ENCODE assay signal across 28 cellular contexts in the genomic region with DNA sequence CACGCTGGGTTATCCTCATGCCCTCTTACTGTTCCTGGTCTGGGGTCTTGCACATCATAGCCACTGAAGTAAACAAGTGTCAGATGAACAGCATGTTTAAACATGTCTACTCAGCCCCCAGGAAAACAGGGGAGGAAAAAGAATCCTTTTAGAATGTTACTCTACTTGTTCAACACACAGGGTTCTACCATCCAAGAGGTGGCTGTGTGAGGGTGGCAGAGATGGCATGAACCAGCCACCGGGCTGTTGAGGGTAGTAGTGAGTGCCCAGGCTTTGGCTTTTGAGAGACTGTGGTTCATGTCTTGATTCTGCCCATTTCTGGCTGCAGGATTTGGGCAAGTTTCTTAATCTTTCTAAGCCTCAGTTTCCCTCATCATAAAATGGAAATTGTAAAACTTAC. TPM values are rescaled to one million over a fixed set of nuclear protein-coding genes. Genes with fewer than 3 reads are reported as not detected.
DNase-seq lines count a peak whose midpoint lies in the region; ATAC-seq, FAIRE-seq and TF ChIP-seq lines count a peak whose summit lies in the region.
"Had no signal": no experiment of that assay in that cellular context is flagged by ENCODE, and none has a peak within 500 bp of the region (broad histone marks: within the 10 kb centered on the region; RNA-seq: fewer than 3 reads in every experiment).

No MANE protein-coding gene starts in this region.

- no peak overlapping the region for H3K23ac ChIP-seq in H1 (ENCODE audit: insufficient read length)

- H3K36me3 Mint-ChIP-seq in activated T-cell treated with anti-CD3 and anti-CD28 coated beads, Interleukin-2, amount 50 U/mL, for 24 hours (ENCODE audit: low read depth), result no peaks in the 10 kb centered on the region
- H3K36me3 Mint-ChIP-seq in stimulated activated effector memory CD8-positive, alpha-beta T cell treated with anti-CD3 and anti-CD28 coated beads, Interleukin-12 subunit alpha, Interleukin-12 subunit beta, amount 100 ng/mL, for 72 hours, result no peaks in the 10 kb centered on the region
- H3K36me3 Mint-ChIP-seq in Calu3 (ENCODE audit: insufficient read depth, unreplicated experiment), result no peaks in the 10 kb centered on the region
- H3K36me3 Mint-ChIP-seq: CD4-positive, CD25-positive, alpha-beta regulatory T cell; CD8-positive, alpha-beta T cell had no signal

- H3K27me3 ChIP-seq in H1 (replicated peaks in 1 of 4; ENCODE audit: control insufficient read depth in 3 of 4, extremely low read depth in 1 of 4, insufficient read depth in 3 of 4, low read length in 3 of 4), result no peaks in the 10 kb centered on the region
- H3K27me3 ChIP-seq: BLaER1 had no signal

- no peak for DNase-seq in activated T-cell treated with anti-CD3 and anti-CD28 coated beads, Interleukin-2, amount 50 U/mL, for 24 hours
- DNase-seq in activated T-cell treated with anti-CD3 and anti-CD28 coated beads for 4 hours (no peak), left ventricle myocardium superior (no peak), left cardiac atrium (no peak), H1 (ENCODE audit: low read depth in 1 of 2, low spot score in 2 of 2) (no peak), Calu3 (no peak)
- DNase-seq in stimulated activated effector memory CD8-positive, alpha-beta T cell treated with anti-CD3 and anti-CD28 coated beads, Interleukin-12 subunit alpha, Interleukin-12 subunit beta, amount 100 ng/mL, for 72 hours (ENCODE audit: low spot score in 2 of 2), result no peak
- DNase-seq: Caco-2, DMS 273 treated with DMSO at 0.1 percent for 48 hours, DMS79, EL, GDM1, HFFc6 had no signal

- H3K14ac ChIP-seq in H1 (ENCODE audit: insufficient read length), result no peak overlapping the region

- H3K36me3 ChIP-seq in H1 (ENCODE audit: control insufficient read depth in 2 of 4, insufficient read depth in 4 of 4, low read length in 3 of 4), result no peaks in the 10 kb centered on the region
- H3K36me3 ChIP-seq: BLaER1, HAP-1 had no signal

- WGBS in H1 (ENCODE audit: extremely low coverage in 1 of 2, insufficient coverage in 1 of 2, insufficient read length in 1 of 2, insufficient replicate concordance in 2 of 2, low coverage in 1 of 2, low lambda C conversion rate in 2 of 2, missing lambda C conversion rate in 1 of 2), 2 experiments, result 85% methylated on average over 2 of the region's 2 CpGs; no CpG with 5 or more reads in 1 of the 2 experiments

- no peak overlapping the region for H4K91ac ChIP-seq in H1 (replicated peaks; ENCODE audit: insufficient read length, low read length)

- H3K9me3 ChIP-seq in H1 (ENCODE audit: insufficient read depth in 2 of 2, low read depth in 1 of 2, low read length in 1 of 2), result no peaks in the 10 kb centered on the region
- H3K9me3 ChIP-seq: BLaER1, Caco-2, HAP-1 had no signal

- CTCF ChIA-PET in H1 (lab: Charles Lee; ENCODE audit: partially characterized antibody), result no interaction called here
- CTCF ChIA-PET in Calu3 (lab: Charles Lee), result no interaction called here

- H3K4me1 ChIP-seq in H1 (replicated peaks in 1 of 4; ENCODE audit: control insufficient read depth in 3 of 4, insufficient read depth in 4 of 4, low read length in 3 of 4), result peaks cover 0 to 10% (median 0%) of the 10 kb centered on the region in 4 experiments; a peak in 2 of 7 replicates
- H3K4me1 ChIP-seq: Caco-2, HAP-1 had no signal

- no peak for FAIRE-seq in H1 (lab: Jason Lieb, UNC)
- FAIRE-seq: A204.1, D721Med, GM12891, GM18507, GM19239, H54 had no signal

- no peak overlapping the region; a peak in 1 of 7 replicates for H3K9ac ChIP-seq in H1 (replicated peaks in 1 of 4; ENCODE audit: extremely low read depth in 1 of 4, low read depth in 3 of 4, low read length in 3 of 4)
- H3K9ac ChIP-seq: BLaER1 had no signal

- no peaks in the 10 kb centered on the region for H3K23me2 ChIP-seq in H1 (ENCODE audit: low read depth, low read length)

- no peaks in the 10 kb centered on the region for H3K27me3 Mint-ChIP-seq in activated T-cell treated with anti-CD3 and anti-CD28 coated beads, Interleukin-2, amount 50 U/mL, for 24 hours
- H3K27me3 Mint-ChIP-seq in Calu3 (ENCODE audit: unreplicated experiment), result peaks cover 70% of the 10 kb centered on the region

- no peak overlapping the region for H3K56ac ChIP-seq in H1 (replicated peaks; ENCODE audit: insufficient read length, low read depth, low read length)

- TF ChIP-seq CTCF in H1 (IDR thresholded peaks at IDR 0.05; ENCODE audit: control extremely low read depth in 1 of 3, insufficient read depth in 1 of 3, low read depth in 1 of 3, low read length in 3 of 3), result no peak
- no peak for TF ChIP-seq CTCF in Calu3 (IDR thresholded peaks at IDR 0.05; ENCODE audit: unreplicated experiment)

- no peak overlapping the region for H2BK5ac ChIP-seq in H1 (ENCODE audit: low read depth, low read length)

- H3K4me1 Mint-ChIP-seq in activated T-cell treated with anti-CD3 and anti-CD28 coated beads, Interleukin-2, amount 50 U/mL, for 24 hours (ENCODE audit: low read depth), result peaks cover 29% of the 10 kb centered on the region
- H3K4me1 Mint-ChIP-seq in stimulated activated effector memory CD8-positive, alpha-beta T cell treated with anti-CD3 and anti-CD28 coated beads, Interleukin-12 subunit alpha, Interleukin-12 subunit beta, amount 100 ng/mL, for 72 hours, result peaks cover 29% of the 10 kb centered on the region
- no peaks in the 10 kb centered on the region for H3K4me1 Mint-ChIP-seq in Calu3 (ENCODE audit: low read depth, unreplicated experiment)

- no peak overlapping the region for H3K4me3 Mint-ChIP-seq in activated T-cell treated with anti-CD3 and anti-CD28 coated beads, Interleukin-2, amount 50 U/mL, for 24 hours
- H3K4me3 Mint-ChIP-seq in stimulated activated effector memory CD8-positive, alpha-beta T cell treated with anti-CD3 and anti-CD28 coated beads, Interleukin-12 subunit alpha, Interleukin-12 subunit beta, amount 100 ng/mL, for 72 hours, result peak overlapping the region; percentile 45
- no peak overlapping the region for H3K4me3 Mint-ChIP-seq in Calu3 (ENCODE audit: low read depth, unreplicated experiment)
- H3K4me3 Mint-ChIP-seq: B cell, GM23338, HFFc6 had no signal

- no peak overlapping the region for H4K8ac ChIP-seq in H1 (ENCODE audit: extremely low read depth, insufficient read depth, low read length)

- no peak overlapping the region for H2BK15ac ChIP-seq in H1 (ENCODE audit: low read length)

- TF ChIP-seq POLR2A in H1 (IDR thresholded peaks at IDR 0.05; ENCODE audit: control extremely low read depth in 1 of 2, low read depth in 2 of 2, low read length in 2 of 2), result no peak

- no TSS peak for BruUV-seq in Calu3 (replicated peaks; lab: Mats Ljungman, UMichigan)

- no peaks in the 10 kb centered on the region for H3K79me2 ChIP-seq in H1 (ENCODE audit: control insufficient read depth in 1 of 2, insufficient read depth in 2 of 2, low read length in 2 of 2)

- no peak for TF ChIP-seq RAD21 in H1 (IDR thresholded peaks at IDR 0.05 in 1 of 2, conservative IDR thresholded peaks at IDR 0.05 in 1 of 2; ENCODE audit: low read depth in 2 of 2, low read length in 2 of 2)

- 0 out of 2 replicates have a peak overlapping the region, but pooled peaks have one; percentile 29 for H2BK12ac ChIP-seq in H1 (ENCODE audit: low read depth, low read length)

- no peak for TF ChIP-seq EP300 in H1 (IDR thresholded peaks at IDR 0.05; ENCODE audit: borderline replicate concordance in 1 of 2, low read depth in 2 of 2, low read length in 2 of 2)

- H2BK20ac ChIP-seq in H1 (ENCODE audit: low read length), result no peak overlapping the region

- no peaks in the 10 kb centered on the region for H3K79me1 ChIP-seq in H1 (ENCODE audit: low read depth, low read length)

- no peak overlapping the region for H3K18ac ChIP-seq in H1 (ENCODE audit: extremely low read depth, low read length)

- peak; percentile 27 for ATAC-seq in left ventricle myocardium superior
- no peak for ATAC-seq in left cardiac atrium
- no peak for ATAC-seq in stimulated activated effector memory CD8-positive, alpha-beta T cell treated with anti-CD3 and anti-CD28 coated beads, Interleukin-12 subunit alpha, Interleukin-12 subunit beta, amount 100 ng/mL, for 72 hours
- ATAC-seq in GM18867 (IDR thresholded peaks at IDR 0.05; ENCODE audit: unreplicated experiment), result no peak

- H3K4ac ChIP-seq in H1 (replicated peaks; ENCODE audit: insufficient read length, low read depth, low read length), result no peak overlapping the region

- no peak overlapping the region for H3K27ac ChIP-seq in H1 (ENCODE audit: low read depth, low read length)
- H3K27ac ChIP-seq: 22Rv1, BLaER1, C4-2B had no signal

- intact Hi-C loops in left ventricle myocardium superior (cut with micrococcal nuclease), result no loop called here
- intact Hi-C loops in left cardiac atrium (cut with DNase I), result no loop called here
- intact Hi-C loops in Calu3 (cut with micrococcal nuclease; ENCODE audit: unreplicated experiment), result no loop called here

- H3K27ac Mint-ChIP-seq in activated T-cell treated with anti-CD3 and anti-CD28 coated beads, Interleukin-2, amount 50 U/mL, for 24 hours, result peak overlapping the region; percentile 80
- no peak overlapping the region for H3K27ac Mint-ChIP-seq in stimulated activated effector memory CD8-positive, alpha-beta T cell treated with anti-CD3 and anti-CD28 coated beads, Interleukin-12 subunit alpha, Interleukin-12 subunit beta, amount 100 ng/mL, for 72 hours
- H3K27ac Mint-ChIP-seq in Calu3 (ENCODE audit: unreplicated experiment), result no peak overlapping the region
- H3K27ac Mint-ChIP-seq: B cell, GM23338, HFFc6 had no signal

- H4K5ac ChIP-seq in H1 (ENCODE audit: insufficient read length, low read depth, low read length), result no peak overlapping the region

- H2BK120ac ChIP-seq in H1 (replicated peaks; ENCODE audit: low read depth, low read length), result no peak overlapping the region

- H4K20me1 ChIP-seq in H1 (replicated peaks in 1 of 2; ENCODE audit: control insufficient read depth in 1 of 2, insufficient read depth in 2 of 2, low read length in 2 of 2), result no peaks in the 10 kb centered on the region
- H4K20me1 ChIP-seq: BLaER1 had no signal

- no peak overlapping the region for H2AK5ac ChIP-seq in H1 (ENCODE audit: low read depth, low read length)

- H3K4me3 ChIP-seq in H1 (ENCODE audit: extremely low read depth in 1 of 4, insufficient read depth in 2 of 4, low read depth in 3 of 4, low read length in 4 of 4), result no peak overlapping the region
- H3K4me3 ChIP-seq: BLaER1, GM23338, HAP-1 had no signal

- H3K4me2 ChIP-seq in H1 (ENCODE audit: insufficient read depth in 1 of 2, low read depth in 2 of 2, low read length in 2 of 2), result no peak overlapping the region
- H3K4me2 ChIP-seq: GM23338 had no signal

- POLR2A ChIA-PET in H1 (lab: Charles Lee; ENCODE audit: partially characterized antibody), result no interaction called here

- no peak overlapping the region for H2AFZ ChIP-seq in H1 (ENCODE audit: low read length)
- H2AFZ ChIP-seq: GM23338 had no signal

- no peaks in the 10 kb centered on the region for H3K9me3 Mint-ChIP-seq in activated T-cell treated with anti-CD3 and anti-CD28 coated beads, Interleukin-2, amount 50 U/mL, for 24 hours
- no peaks in the 10 kb centered on the region for H3K9me3 Mint-ChIP-seq in stimulated activated effector memory CD8-positive, alpha-beta T cell treated with anti-CD3 and anti-CD28 coated beads, Interleukin-12 subunit alpha, Interleukin-12 subunit beta, amount 100 ng/mL, for 72 hours
- no peaks in the 10 kb centered on the region for H3K9me3 Mint-ChIP-seq in Calu3 (ENCODE audit: low read depth, unreplicated experiment)
- H3K9me3 Mint-ChIP-seq: CD8-positive, alpha-beta T cell; GM23338; HFFc6 had no signal

RNA-seq across cellular contexts. Expression of gene CCND2, which starts 21.6 kb away (rescaled TPM):
- total RNA-seq in left ventricle myocardium superior (281 TPM), left cardiac atrium (100 to 1,000 TPM; 170 to 202 TPM), Calu3 (2022) (0.07 and 0.17 TPM in 2 replicates)
- 217 and 223 TPM in 2 replicates for total RNA-seq in H1 (2021; fragmentation: NEBNext Ultra II Directional; extraction: Animal tissue kit (Norgen Biotek cat#: 25700))
- 35.7 and 41.7 TPM in 2 replicates for polyA plus RNA-seq in H1 (2011; rRNA removed)
- 47.1 TPM for polyA plus RNA-seq in H1 (2011; cell fraction: cytosol; rRNA removed)
- polyA plus RNA-seq in H1 (2011; cell fraction: nucleus; rRNA removed), result 39.0 TPM
- polyA plus RNA-seq in H1 (2012, experiment 1 of 2), result 42.0 to 64.8 TPM (median 44.2 TPM) in 4 replicates
- 17.1 TPM for polyA plus RNA-seq in H1 (2012, experiment 2 of 2)
- 75.1 TPM for polyA plus RNA-seq in H1 (2013, experiment 1 of 2)
- 72.0 TPM for polyA plus RNA-seq in H1 (2013, experiment 2 of 2)
- polyA minus RNA-seq in H1 (2011; rRNA and poly(A)+ RNA removed), result 229 and 269 TPM in 2 replicates
- polyA minus RNA-seq in H1 (2011; cell fraction: cytosol; rRNA and poly(A)+ RNA removed), result 132 TPM
- 91.3 TPM for polyA minus RNA-seq in H1 (2011; cell fraction: nucleus; rRNA and poly(A)+ RNA removed)

Comparison
In these comparisons a context has a peak if more than half of its experiments do, and no peak if none do; other contexts are left out.
1. RNA of gene CCND2, which starts 21.6 kb away (total RNA-seq): 281 TPM in left ventricle myocardium superior (single experiment), 217 to 223 TPM in H1 and 170 to 202 TPM in left cardiac atrium; 0.07 to 0.17 TPM in Calu3; every median in the first group is over 100 times any median in the second.